12 cellular contexts compared by ENCODE assay signal in genomic region chr12:50390284-50390683, GRCh38. TPM values are rescaled to one million over a fixed set of nuclear protein-coding genes. Genes with fewer than 3 reads are reported as not detected.
A peak's percentile ranks its signal among the peaks of the same experiment; 100 is the strongest.
DNase-seq lines count a peak whose midpoint lies in the region; ATAC-seq lines count a peak whose summit lies in the region.
"Had no signal": no experiment of that assay in that cellular context is flagged by ENCODE, and none has a peak within 500 bp of the region (broad histone marks: within the 10 kb centered on the region; RNA-seq: fewer than 3 reads in every experiment).

No MANE protein-coding gene starts in this region.

- ATAC-seq in GM19452 (IDR thresholded peaks at IDR 0.05; ENCODE audit: unreplicated experiment): no peak
- ATAC-seq in activated T-cell treated with anti-CD3 and anti-CD28 coated beads, Interleukin-2, amount 50 U/mL, for 4 hours: no peak
- ATAC-seq: stimulated activated effector memory CD8-positive, alpha-beta T cell treated with anti-CD3 and anti-CD28 coated beads, Interleukin-12 subunit alpha, Interleukin-12 subunit beta, amount 100 ng/mL, for 72 hours had no signal

- DNase-seq in EH (ENCODE audit: low read depth) (peak; percentile 97), RPMI7951 (ENCODE audit: low read depth) (peak; percentile 83), epithelial cell of prostate (ENCODE audit: low read depth, low spot score) (no peak), non-pigmented ciliary epithelial cell (ENCODE audit: low read depth) (peak; percentile 87), NCI-H526 (lab: John Stamatoyannopoulos, UW) (no peak)
- no peak for DNase-seq in activated T-cell treated with anti-CD3 and anti-CD28 coated beads, Interleukin-2, amount 50 U/mL, for 4 hours
- DNase-seq in activated naive CD4-positive, alpha-beta T cell treated with anti-CD3 and anti-CD28 coated beads, Interleukin-2, amount 50 U/mL, for 16 hours: no peak
- DNase-seq: activated CD4-positive, alpha-beta T cell treated with anti-CD3 and anti-CD28 coated beads, Interleukin-2, amount 10 ng/mL, durations not matched to agents 7 days and 5 days; RPMI8226 had no signal

- no peak overlapping the region for H3K4me3 Mint-ChIP-seq in activated T-cell treated with anti-CD3 and anti-CD28 coated beads, Interleukin-2, amount 50 U/mL, for 4 hours
- H3K4me3 Mint-ChIP-seq: activated CD4-positive, alpha-beta T cell treated with anti-CD3 and anti-CD28 coated beads, Interleukin-2, amount 10 ng/mL, durations not matched to agents 7 days and 5 days; stimulated activated effector memory CD8-positive, alpha-beta T cell treated with anti-CD3 and anti-CD28 coated beads, Interleukin-12 subunit alpha, Interleukin-12 subunit beta, amount 100 ng/mL, for 72 hours had no signal

- H3K36me3 Mint-ChIP-seq in activated T-cell treated with anti-CD3 and anti-CD28 coated beads, Interleukin-2, amount 50 U/mL, for 4 hours (ENCODE audit: insufficient read depth): no peaks in the 10 kb centered on the region
- H3K36me3 Mint-ChIP-seq: stimulated activated effector memory CD8-positive, alpha-beta T cell treated with anti-CD3 and anti-CD28 coated beads, Interleukin-12 subunit alpha, Interleukin-12 subunit beta, amount 100 ng/mL, for 72 hours had no signal

- no peaks in the 10 kb centered on the region for H3K9me3 Mint-ChIP-seq in activated T-cell treated with anti-CD3 and anti-CD28 coated beads, Interleukin-2, amount 50 U/mL, for 4 hours
- H3K9me3 Mint-ChIP-seq: activated CD4-positive, alpha-beta T cell treated with anti-CD3 and anti-CD28 coated beads, Interleukin-2, amount 10 ng/mL, durations not matched to agents 7 days and 5 days; stimulated activated effector memory CD8-positive, alpha-beta T cell treated with anti-CD3 and anti-CD28 coated beads, Interleukin-12 subunit alpha, Interleukin-12 subunit beta, amount 100 ng/mL, for 72 hours had no signal

- no peaks in the 10 kb centered on the region for H3K27me3 Mint-ChIP-seq in activated T-cell treated with anti-CD3 and anti-CD28 coated beads, Interleukin-2, amount 50 U/mL, for 4 hours (ENCODE audit: low read depth)
- H3K27me3 Mint-ChIP-seq: activated CD4-positive, alpha-beta T cell treated with anti-CD3 and anti-CD28 coated beads, Interleukin-2, amount 10 ng/mL, durations not matched to agents 7 days and 5 days had no signal

- H3K27ac ChIP-seq in epithelial cell of prostate: peak overlapping the region; percentile 56

- H3K4me1 Mint-ChIP-seq in activated T-cell treated with anti-CD3 and anti-CD28 coated beads, Interleukin-2, amount 50 U/mL, for 4 hours (ENCODE audit: low read depth): no peaks in the 10 kb centered on the region
- H3K4me1 Mint-ChIP-seq: stimulated activated effector memory CD8-positive, alpha-beta T cell treated with anti-CD3 and anti-CD28 coated beads, Interleukin-12 subunit alpha, Interleukin-12 subunit beta, amount 100 ng/mL, for 72 hours had no signal

RNA-seq across cellular contexts. Expression of gene FAM186A, which starts 6.1 kb away (rescaled TPM):
- not detected in 2 replicates for total RNA-seq in RPMI7951 (2014; rRNA removed; shearing (Covaris generic))
- total RNA-seq in activated T-cell treated with anti-CD3 and anti-CD28 coated beads, Interleukin-2, amount 50 U/mL, for 4 hours: not detected
- total RNA-seq: activated CD4-positive, alpha-beta T cell treated with anti-CD3 and anti-CD28 coated beads, Interleukin-2, amount 10 ng/mL, durations not matched to agents 7 days and 5 days; H4 had no signal

RNA-seq across cellular contexts. Expression of gene LARP4, which starts 10.4 kb away (rescaled TPM):
- 14.3 and 17.3 TPM in 2 replicates for total RNA-seq in RPMI7951 (2014; rRNA removed; shearing (Covaris generic))
- 100 to 1,000 TPM; 113 to 133 (median 127) TPM for total RNA-seq in activated T-cell treated with anti-CD3 and anti-CD28 coated beads, Interleukin-2, amount 50 U/mL, for 4 hours

Comparison
In these comparisons a context has a peak if more than half of its experiments do, and no peak if none do; other contexts are left out.
1. DNase-seq: peak in EH (single experiment), RPMI7951 (single experiment) and non-pigmented ciliary epithelial cell (single experiment); none in epithelial cell of prostate (single experiment), activated T-cell treated with anti-CD3 and anti-CD28 coated beads, Interleukin-2, amount 50 U/mL, for 4 hours (single experiment), activated naive CD4-positive, alpha-beta T cell treated with anti-CD3 and anti-CD28 coated beads, Interleukin-2, amount 50 U/mL, for 16 hours (single experiment) and NCI-H526 (0 of 2).